In the genomic region with DNA sequence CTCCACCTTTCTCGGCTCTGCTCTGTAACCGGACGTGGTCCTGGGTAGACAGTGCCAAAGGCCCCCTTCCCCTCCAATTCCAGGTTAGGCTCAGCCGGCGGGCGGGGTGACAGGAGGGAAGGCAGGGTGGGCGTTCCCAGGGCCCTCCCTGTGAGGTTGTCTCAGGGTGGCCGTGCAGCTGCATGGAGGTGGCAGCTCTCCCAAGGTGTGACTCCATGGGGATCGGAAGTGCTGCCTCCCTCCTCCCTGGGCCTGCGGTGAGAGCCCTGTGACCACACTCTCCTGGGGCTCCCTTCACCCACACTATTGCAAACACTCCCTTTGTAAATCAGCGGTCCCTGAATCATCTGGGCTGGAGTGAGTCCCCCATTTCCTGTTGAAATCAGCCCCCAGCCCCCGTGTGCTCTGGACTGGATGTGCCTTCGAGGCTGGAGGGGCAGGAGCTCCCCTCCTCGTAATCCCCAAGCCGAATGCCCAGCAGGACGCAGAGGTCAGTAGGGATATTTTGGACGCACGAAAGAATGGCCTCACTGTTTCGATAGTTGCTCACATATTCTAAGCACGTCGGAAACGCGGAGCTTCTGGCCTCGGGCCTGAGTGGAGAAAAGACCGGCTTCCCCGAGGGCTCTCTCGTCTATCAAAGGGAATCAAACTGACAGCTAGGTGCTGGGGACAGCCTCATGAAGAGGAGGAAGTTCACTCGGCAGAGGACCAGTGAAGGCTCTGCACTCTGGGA, we compare ENCODE assay signal across 20 cellular contexts.
A peak's percentile ranks its signal among the peaks of the same experiment; 100 is the strongest.
DNase-seq lines count a peak whose midpoint lies in the region; ATAC-seq, FAIRE-seq and TF ChIP-seq lines count a peak whose summit lies in the region.
"Had no signal": no experiment of that assay in that cellular context is flagged by ENCODE, and none has a peak within 500 bp of the region (broad histone marks: within the 10 kb centered on the region; RNA-seq: fewer than 3 reads in every experiment).

No MANE protein-coding gene starts in this region.

- no peaks in the 10 kb centered on the region for H3K79me2 ChIP-seq in H1 (ENCODE audit: control insufficient read depth in 1 of 2, insufficient read depth in 2 of 2, low read length in 2 of 2)

- H3K4me2 ChIP-seq in H1 (ENCODE audit: insufficient read depth in 1 of 2, low read depth in 2 of 2, low read length in 2 of 2) = no peak overlapping the region
- H3K4me2 ChIP-seq: SK-N-SH had no signal

- POLR2A ChIA-PET in H1 (lab: Charles Lee; ENCODE audit: partially characterized antibody) = interaction anchor here (1.0 kb wide), 1 partner anchor 949 kb away, joined by 3 read pairs; no protein-coding TSS in a partner anchor

- CTCF ChIA-PET in H1 (lab: Charles Lee; ENCODE audit: partially characterized antibody) = interaction anchor here (0.6 to 1.5 kb wide), 3 partner anchors 36 to 1030 kb away, joined by 3 to 6 read pairs (median 4); no protein-coding TSS in a partner anchor

- no peak for TF ChIP-seq POLR2A in H1 (IDR thresholded peaks at IDR 0.05; ENCODE audit: control extremely low read depth in 1 of 2, low read depth in 2 of 2, low read length in 2 of 2)
- TF ChIP-seq POLR2A in esophagus squamous epithelium (IDR thresholded peaks at IDR 0.05) = no peak
- no peak for TF ChIP-seq POLR2A in upper lobe of left lung (IDR thresholded peaks at IDR 0.05)

- FAIRE-seq in H1 (lab: Jason Lieb, UNC) = no peak

- no peak overlapping the region for H3K23ac ChIP-seq in H1 (ENCODE audit: insufficient read length)

- no peaks in the 10 kb centered on the region for H3K79me1 ChIP-seq in H1 (ENCODE audit: low read depth, low read length)

- H2BK120ac ChIP-seq in H1 (replicated peaks; ENCODE audit: low read depth, low read length) = no peak overlapping the region

- H3K27ac ChIP-seq in H1 (ENCODE audit: low read depth, low read length) = no peak overlapping the region
- no peak overlapping the region for H3K27ac ChIP-seq in esophagus squamous epithelium
- no peak overlapping the region for H3K27ac ChIP-seq in upper lobe of left lung
- H3K27ac ChIP-seq: ascending aorta, prostate gland, suprapubic skin had no signal

- ATAC-seq in natural killer cell treated with Interleukin-12 subunit alpha and Interleukin-12 subunit beta and Interleukin-15 and Interleukin-18, amount 100 ng/mL, for 72 hours = no peak
- ATAC-seq in natural killer cell (no peak), HG02642 (IDR thresholded peaks at IDR 0.05; ENCODE audit: poor library complexity, unreplicated experiment) (no peak), upper lobe of left lung (ENCODE audit: low FRiP score in 2 of 2) (no peak)

- peak overlapping the region; percentile 32; the same call in 1 of the 2 replicates for H2AFZ ChIP-seq in H1 (ENCODE audit: low read length)

- peak; percentile 37 for DNase-seq in natural killer cell treated with Interleukin-12 subunit alpha and Interleukin-12 subunit beta and Interleukin-15 and Interleukin-18, amount 100 ng/mL, for 72 hours (ENCODE audit: low spot score)
- DNase-seq in natural killer cell (no peak), H1 (ENCODE audit: low read depth in 1 of 2, low spot score in 2 of 2) (no peak), neural crest cell (ENCODE audit: low read depth, low spot score) (no peak), esophagus squamous epithelium (lab: John Stamatoyannopoulos, UW) (no peak), upper lobe of left lung (no peak)
- DNase-seq in activated naive CD4-positive, alpha-beta T cell (lab: John Stamatoyannopoulos, UW) = no peak
- DNase-seq: activated CD8-positive, alpha-beta memory T cell treated with anti-CD3 and anti-CD28 coated beads for 24 hours; CD8-positive, alpha-beta memory T cell; effector memory CD4-positive, alpha-beta T cell; foreskin fibroblast; GF-D8; NCI-H1694 treated with DMSO at 0.1 percent for 48 hours; NCI-H446; SK-N-SH had no signal

- no peak overlapping the region for H3K9ac ChIP-seq in H1 (replicated peaks in 1 of 4; ENCODE audit: extremely low read depth in 1 of 4, low read depth in 3 of 4, low read length in 3 of 4)
- H3K9ac ChIP-seq: SK-N-SH had no signal

- TF ChIP-seq RAD21 in H1 (IDR thresholded peaks at IDR 0.05 in 1 of 2, conservative IDR thresholded peaks at IDR 0.05 in 1 of 2; ENCODE audit: low read depth in 2 of 2, low read length in 2 of 2) = no peak

- no peak overlapping the region for H2BK20ac ChIP-seq in H1 (ENCODE audit: low read length)

- H3K18ac ChIP-seq in H1 (ENCODE audit: extremely low read depth, low read length) = no peak overlapping the region

- H3K4ac ChIP-seq in H1 (replicated peaks; ENCODE audit: insufficient read length, low read depth, low read length) = no peak overlapping the region

- H4K5ac ChIP-seq in H1 (ENCODE audit: insufficient read length, low read depth, low read length) = no peak overlapping the region

- no peaks in the 10 kb centered on the region for H4K20me1 ChIP-seq in H1 (replicated peaks in 1 of 2; ENCODE audit: control insufficient read depth in 1 of 2, insufficient read depth in 2 of 2, low read length in 2 of 2)

- H3K36me3 ChIP-seq in H1 (ENCODE audit: control insufficient read depth in 2 of 4, insufficient read depth in 4 of 4, low read length in 3 of 4) = no peaks in the 10 kb centered on the region
- no peaks in the 10 kb centered on the region for H3K36me3 ChIP-seq in esophagus squamous epithelium
- H3K36me3 ChIP-seq in upper lobe of left lung = no peaks in the 10 kb centered on the region
- H3K36me3 ChIP-seq: ascending aorta, prostate gland, suprapubic skin had no signal

- no peak overlapping the region; the same call in 1 of the 2 replicates for H4K8ac ChIP-seq in H1 (ENCODE audit: extremely low read depth, insufficient read depth, low read length)

- no peaks in the 10 kb centered on the region for H3K4me1 Mint-ChIP-seq in natural killer cell treated with Interleukin-12 subunit alpha and Interleukin-12 subunit beta and Interleukin-15 and Interleukin-18, amount 100 ng/mL, for 72 hours (ENCODE audit: low read depth in 2 of 2)
- no peaks in the 10 kb centered on the region for H3K4me1 Mint-ChIP-seq in natural killer cell
- H3K4me1 Mint-ChIP-seq in neural crest cell = peaks cover 24% of the 10 kb centered on the region
- H3K4me1 Mint-ChIP-seq: CD8-positive, alpha-beta memory T cell had no signal

- H4K91ac ChIP-seq in H1 (replicated peaks; ENCODE audit: insufficient read length, low read length) = no peak overlapping the region

- H2BK15ac ChIP-seq in H1 (ENCODE audit: low read length) = no peak overlapping the region

- H2BK5ac ChIP-seq in H1 (ENCODE audit: low read depth, low read length) = no peak overlapping the region

- 94% methylated on average over 22 of the region's 28 CpGs; no CpG with 5 or more reads in 1 of the 2 experiments for WGBS in H1 (ENCODE audit: extremely low coverage in 1 of 2, insufficient coverage in 1 of 2, insufficient read length in 1 of 2, insufficient replicate concordance in 2 of 2, low coverage in 1 of 2, low lambda C conversion rate in 2 of 2, missing lambda C conversion rate in 1 of 2), 2 experiments
- WGBS in esophagus squamous epithelium, 2 donors = 54 to 66% methylated on average over 6 to 19 of the region's 28 CpGs
- WGBS in upper lobe of left lung, 2 donors = 58 to 61% methylated on average over 22 to 23 of the region's 28 CpGs

- TF ChIP-seq CTCF in natural killer cell (IDR thresholded peaks at IDR 0.05) = no peak
- TF ChIP-seq CTCF in H1 (IDR thresholded peaks at IDR 0.05; ENCODE audit: control extremely low read depth in 1 of 3, insufficient read depth in 1 of 3, low read depth in 1 of 3, low read length in 3 of 3) = no peak
- no peak for TF ChIP-seq CTCF in neural crest cell (conservative IDR thresholded peaks at IDR 0.05)
- TF ChIP-seq CTCF in esophagus squamous epithelium (IDR thresholded peaks at IDR 0.05) = no peak
- TF ChIP-seq CTCF in upper lobe of left lung (IDR thresholded peaks at IDR 0.05) = no peak

- intact Hi-C loops in natural killer cell (cut with micrococcal nuclease) = no loop called here
- intact Hi-C loops in esophagus squamous epithelium (cut with DNase I) = no loop called here

- no peaks in the 10 kb centered on the region for H3K23me2 ChIP-seq in H1 (ENCODE audit: low read depth, low read length)

- H2BK12ac ChIP-seq in H1 (ENCODE audit: low read depth, low read length) = no peak overlapping the region

- H3K56ac ChIP-seq in H1 (replicated peaks; ENCODE audit: insufficient read length, low read depth, low read length) = no peak overlapping the region

- H3K9me3 Mint-ChIP-seq in natural killer cell treated with Interleukin-12 subunit alpha and Interleukin-12 subunit beta and Interleukin-15 and Interleukin-18, amount 100 ng/mL, for 72 hours = no peaks in the 10 kb centered on the region
- H3K9me3 Mint-ChIP-seq in natural killer cell = no peaks in the 10 kb centered on the region
- peaks cover 17% of the 10 kb centered on the region for H3K9me3 Mint-ChIP-seq in neural crest cell

- no peaks in the 10 kb centered on the region for H3K36me3 Mint-ChIP-seq in natural killer cell treated with Interleukin-12 subunit alpha and Interleukin-12 subunit beta and Interleukin-15 and Interleukin-18, amount 100 ng/mL, for 72 hours
- H3K36me3 Mint-ChIP-seq in natural killer cell (no peaks in the 10 kb centered on the region), neural crest cell (ENCODE audit: low read depth) (peaks cover 3% of the 10 kb centered on the region)
- H3K36me3 Mint-ChIP-seq: CD8-positive, alpha-beta memory T cell had no signal

- H3K9me3 ChIP-seq in H1 (ENCODE audit: insufficient read depth in 2 of 2, low read depth in 1 of 2, low read length in 1 of 2) = peaks cover 4 to 9% of the 10 kb centered on the region in 2 experiments; a peak in 3 of 4 replicates
- H3K9me3 ChIP-seq in esophagus squamous epithelium = peaks cover 0 to 13% (median 8%) of the 10 kb centered on the region in 3 donors
- H3K9me3 ChIP-seq in upper lobe of left lung = peaks cover 0 to 8% (median 5%) of the 10 kb centered on the region in 4 donors
- H3K9me3 ChIP-seq: mucosa of descending colon, prostate gland had no signal

- no peak overlapping the region for H3K27ac Mint-ChIP-seq in natural killer cell treated with Interleukin-12 subunit alpha and Interleukin-12 subunit beta and Interleukin-15 and Interleukin-18, amount 100 ng/mL, for 72 hours
- H3K27ac Mint-ChIP-seq in natural killer cell (no peak overlapping the region), neural crest cell (ENCODE audit: unreplicated experiment) (peak overlapping the region; percentile 92)
- H3K27ac Mint-ChIP-seq: CD8-positive, alpha-beta memory T cell had no signal

- H3K4me1 ChIP-seq in H1 (replicated peaks in 1 of 4; ENCODE audit: control insufficient read depth in 3 of 4, insufficient read depth in 4 of 4, low read length in 3 of 4) = no peaks in the 10 kb centered on the region; a peak in 1 of 7 replicates
- peaks cover 0 to 12% (median 5%) of the 10 kb centered on the region in 3 donors for H3K4me1 ChIP-seq in esophagus squamous epithelium
- no peaks in the 10 kb centered on the region for H3K4me1 ChIP-seq in upper lobe of left lung
- H3K4me1 ChIP-seq: ascending aorta had no signal

- no peak overlapping the region for H3K4me3 Mint-ChIP-seq in natural killer cell treated with Interleukin-12 subunit alpha and Interleukin-12 subunit beta and Interleukin-15 and Interleukin-18, amount 100 ng/mL, for 72 hours
- H3K4me3 Mint-ChIP-seq in natural killer cell (no peak overlapping the region), neural crest cell (peak overlapping the region; percentile 49)
- H3K4me3 Mint-ChIP-seq: CD8-positive, alpha-beta memory T cell had no signal

- peaks cover 13 to 21% of the 10 kb centered on the region in 2 donors for H3K27me3 Mint-ChIP-seq in natural killer cell treated with Interleukin-12 subunit alpha and Interleukin-12 subunit beta and Interleukin-15 and Interleukin-18, amount 100 ng/mL, for 72 hours
- H3K27me3 Mint-ChIP-seq in natural killer cell (ENCODE audit: low read depth in 2 of 2) (peaks cover 2 to 22% of the 10 kb centered on the region in 2 donors), neural crest cell (ENCODE audit: low read depth) (no peaks in the 10 kb centered on the region)

- no peak overlapping the region for H3K14ac ChIP-seq in H1 (ENCODE audit: insufficient read length)

- peaks cover 0 to 2% (median 0%) of the 10 kb centered on the region in 4 experiments; a peak in 1 of 7 replicates for H3K27me3 ChIP-seq in H1 (replicated peaks in 1 of 4; ENCODE audit: control insufficient read depth in 3 of 4, extremely low read depth in 1 of 4, insufficient read depth in 3 of 4, low read length in 3 of 4)
- H3K27me3 ChIP-seq in esophagus squamous epithelium = peaks cover 0 to 72% (median 0%) of the 10 kb centered on the region in 4 donors
- H3K27me3 ChIP-seq in upper lobe of left lung = no peaks in the 10 kb centered on the region
- H3K27me3 ChIP-seq: ascending aorta had no signal

- no peak overlapping the region for H2AK5ac ChIP-seq in H1 (ENCODE audit: low read depth, low read length)

- TF ChIP-seq EP300 in H1 (IDR thresholded peaks at IDR 0.05; ENCODE audit: borderline replicate concordance in 1 of 2, low read depth in 2 of 2, low read length in 2 of 2) (no peak), upper lobe of left lung (IDR thresholded peaks at IDR 0.05) (no peak)

- H3K4me3 ChIP-seq in H1 (ENCODE audit: extremely low read depth in 1 of 4, insufficient read depth in 2 of 4, low read depth in 3 of 4, low read length in 4 of 4) (no peak overlapping the region), esophagus squamous epithelium (no peak overlapping the region), upper lobe of left lung (no peak overlapping the region)
- H3K4me3 ChIP-seq: ascending aorta, mucosa of descending colon, prostate gland, suprapubic skin had no signal
